ENCODE assay signal across 1 cellular context in the genomic region with DNA sequence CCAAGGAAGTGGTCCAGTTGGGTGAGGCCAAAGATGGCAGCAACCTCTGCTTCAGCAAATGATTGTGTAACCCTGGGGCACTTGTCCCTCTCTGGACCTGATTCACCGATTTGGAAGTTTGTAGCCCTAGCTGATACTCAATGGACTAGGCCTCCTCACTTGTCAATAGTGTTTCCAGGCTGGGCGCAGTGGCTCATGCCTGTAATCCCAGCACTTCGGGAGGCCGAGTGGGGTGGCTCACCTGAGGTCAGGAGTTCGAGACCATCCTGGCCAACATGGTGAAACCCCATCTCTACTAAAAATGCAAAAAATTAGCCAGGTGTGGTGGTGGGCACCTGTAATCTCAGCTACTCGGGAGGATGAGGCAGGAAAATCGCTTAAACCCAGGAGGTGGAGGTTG. TPM values are rescaled to one million over a fixed set of nuclear protein-coding genes. Genes with fewer than 3 reads are reported as not detected.
"Had no signal": no experiment of that assay in that cellular context is flagged by ENCODE, and none has a peak within 500 bp of the region (broad histone marks: within the 10 kb centered on the region; RNA-seq: fewer than 3 reads in every experiment).

No MANE protein-coding gene starts in this region.

RNA-seq across cellular contexts. Expression of gene NEIL1, which starts 5.8 kb away (rescaled TPM):
- total RNA-seq: HT1080 had no signal
